8 cellular contexts compared by ENCODE assay signal in the genomic region with DNA sequence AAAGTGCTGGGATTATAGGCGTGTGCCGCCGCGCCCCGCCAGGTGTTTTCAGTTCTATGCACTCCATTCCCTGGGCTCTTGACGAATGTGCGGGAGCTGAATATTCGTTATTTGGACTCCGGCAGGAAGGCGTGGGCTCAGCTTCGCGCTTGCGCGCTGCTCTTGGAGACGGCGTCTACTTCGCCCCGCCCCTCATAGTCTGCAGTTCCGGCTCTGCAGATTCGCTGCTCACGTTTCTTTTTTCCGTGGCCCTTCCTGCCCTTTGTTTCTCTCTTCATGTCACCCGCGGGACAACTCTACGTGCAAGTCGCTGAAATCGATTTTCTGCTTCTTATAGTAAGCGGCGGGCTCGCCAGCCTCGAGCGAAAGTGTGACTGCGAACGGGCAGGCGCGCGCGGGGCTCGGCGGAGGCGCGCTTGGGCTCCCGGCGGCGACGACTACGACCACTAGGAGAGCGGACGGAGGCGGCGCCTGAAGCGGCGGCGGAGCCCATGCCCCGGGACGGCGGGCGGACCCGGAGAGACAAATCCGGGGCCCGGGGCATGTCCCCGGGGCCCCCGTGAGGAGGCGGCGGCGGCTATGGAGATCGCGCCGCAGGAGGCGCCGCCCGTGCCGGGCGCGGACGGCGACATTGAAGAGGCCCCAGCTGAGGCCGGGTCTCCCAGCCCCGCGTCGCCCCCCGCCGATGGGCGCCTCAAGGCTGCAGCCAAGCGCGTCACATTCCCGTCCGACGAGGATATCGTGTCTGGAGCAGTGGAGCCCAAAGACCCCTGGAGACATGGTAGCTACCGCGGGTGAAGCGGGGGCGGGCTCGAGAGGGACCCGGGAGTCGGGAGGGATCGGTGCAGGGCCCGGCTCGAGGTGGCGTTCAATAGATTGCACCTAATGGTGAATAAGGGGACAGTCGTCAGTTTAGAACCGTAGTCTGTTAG. TPM values are rescaled to one million over a fixed set of nuclear protein-coding genes. Genes with fewer than 3 reads are reported as not detected.
DNase-seq lines count a peak whose midpoint lies in the region; ATAC-seq and TF ChIP-seq lines count a peak whose summit lies in the region.

A gene with protein sequence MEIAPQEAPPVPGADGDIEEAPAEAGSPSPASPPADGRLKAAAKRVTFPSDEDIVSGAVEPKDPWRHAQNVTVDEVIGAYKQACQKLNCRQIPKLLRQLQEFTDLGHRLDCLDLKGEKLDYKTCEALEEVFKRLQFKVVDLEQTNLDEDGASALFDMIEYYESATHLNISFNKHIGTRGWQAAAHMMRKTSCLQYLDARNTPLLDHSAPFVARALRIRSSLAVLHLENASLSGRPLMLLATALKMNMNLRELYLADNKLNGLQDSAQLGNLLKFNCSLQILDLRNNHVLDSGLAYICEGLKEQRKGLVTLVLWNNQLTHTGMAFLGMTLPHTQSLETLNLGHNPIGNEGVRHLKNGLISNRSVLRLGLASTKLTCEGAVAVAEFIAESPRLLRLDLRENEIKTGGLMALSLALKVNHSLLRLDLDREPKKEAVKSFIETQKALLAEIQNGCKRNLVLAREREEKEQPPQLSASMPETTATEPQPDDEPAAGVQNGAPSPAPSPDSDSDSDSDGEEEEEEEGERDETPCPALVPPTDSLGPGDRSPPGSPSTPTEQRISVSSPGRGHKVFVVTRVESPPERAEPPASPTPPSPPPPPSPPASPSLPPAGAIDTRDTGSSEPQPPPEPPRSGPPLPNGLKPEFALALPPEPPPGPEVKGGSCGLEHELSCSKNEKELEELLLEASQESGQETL (plus strand): TSS at position 433 of the 932 bp plus-strand sequence. CDS start 147 bp downstream, at position 580.

- H2BK120ac ChIP-seq in mesenchymal stem cell (ENCODE audit: low read depth, low read length): peak within 1 kb of the TSS; percentile 69

- POLR2A ChIA-PET in CD8-positive, alpha-beta T cell (lab: Charles Lee): interaction anchor here (0.7 to 2.8 kb wide), 11 partner anchors 9 to 85 kb away, joined by 3 to 26 read pairs (median 8); a partner anchor contains a TSS

- peaks cover 67% of the 10 kb centered on the region for H3K4me1 Mint-ChIP-seq in CD8-positive, alpha-beta T cell (ENCODE audit: low read depth)

- H3K23ac ChIP-seq in mesenchymal stem cell (ENCODE audit: low read length in 2 of 2): peak within 1 kb of the TSS in 1 of 2 experiments; percentile 14

- no peaks in the 10 kb centered on the region for H3K27me3 Mint-ChIP-seq in CD8-positive, alpha-beta T cell (ENCODE audit: low read depth)

- peak within 1 kb of the TSS in 1 of 2 experiments; percentile 73 for H2BK12ac ChIP-seq in mesenchymal stem cell (ENCODE audit: low read length in 2 of 2)

- peak within 1 kb of the TSS; percentile 79 for H3K4me2 ChIP-seq in mesenchymal stem cell (ENCODE audit: low read length, poor library complexity, severe bottlenecking)

- H3K4ac ChIP-seq in mesenchymal stem cell (ENCODE audit: low read depth in 1 of 2, low read length in 2 of 2): peak within 1 kb of the TSS; percentile 59 to 86

- no peaks in the 10 kb centered on the region for H3K9me3 Mint-ChIP-seq in CD8-positive, alpha-beta T cell

- intact Hi-C loops in CD8-positive, alpha-beta T cell (cut with DNase I, micrococcal nuclease): loop anchor here (1.0 to 5.0 kb wide), 10 partner anchors 14 to 312 kb away; a partner anchor contains a TSS

- CTCF ChIA-PET in CD8-positive, alpha-beta T cell (lab: Charles Lee): interaction anchor here (0.8 to 2.0 kb wide), 5 partner anchors 25 to 74 kb away, joined by 3 to 6 read pairs (median 3); no protein-coding TSS in a partner anchor

- H3K36me3 Mint-ChIP-seq in CD8-positive, alpha-beta T cell: peaks cover 20% of the 10 kb centered on the region

- peak within 1 kb of the TSS; percentile 92 for H3K9ac ChIP-seq in HUES48 (ENCODE audit: low read depth, low read length)
- peak within 1 kb of the TSS; percentile 86 for H3K9ac ChIP-seq in NT2/D1 (ENCODE audit: insufficient read length, low read depth)
- H3K9ac ChIP-seq in endocrine pancreas (ENCODE audit: control insufficient read depth, insufficient read depth, low read length): peak within 1 kb of the TSS; percentile 97
- H3K9ac ChIP-seq in mesenchymal stem cell (ENCODE audit: low read length): peak within 1 kb of the TSS; percentile 99

- peak within 1 kb of the TSS; percentile 97 for H3K27ac Mint-ChIP-seq in CD8-positive, alpha-beta T cell

- H3K27me3 ChIP-seq in CD8-positive, alpha-beta T cell (ENCODE audit: insufficient read depth, low read length): no peaks in the 10 kb centered on the region
- no peaks in the 10 kb centered on the region for H3K27me3 ChIP-seq in HUES48 (ENCODE audit: control insufficient read depth, insufficient read depth, low read length)
- no peaks in the 10 kb centered on the region for H3K27me3 ChIP-seq in NT2/D1 (ENCODE audit: insufficient read depth, insufficient read length)
- no peaks in the 10 kb centered on the region for H3K27me3 ChIP-seq in endocrine pancreas (ENCODE audit: control insufficient read depth, insufficient read depth, low read length)
- H3K27me3 ChIP-seq in mesenchymal stem cell (ENCODE audit: control insufficient read depth in 1 of 2, insufficient read depth in 1 of 2, low read length in 2 of 2): no peaks in the 10 kb centered on the region

- peak within 1 kb of the TSS; percentile 85 for H2BK5ac ChIP-seq in mesenchymal stem cell (ENCODE audit: low read depth, low read length, poor library complexity, severe bottlenecking)

- H3K4me3 ChIP-seq in CD8-positive, alpha-beta T cell (ENCODE audit: low read depth, low read length): peak within 1 kb of the TSS; percentile 64
- H3K4me3 ChIP-seq in HUES48 (ENCODE audit: low read depth, low read length) (peak within 1 kb of the TSS; percentile 80), NT2/D1 (ENCODE audit: insufficient read length, low read depth) (peak within 1 kb of the TSS; percentile 92), endocrine pancreas (ENCODE audit: control insufficient read depth, insufficient read depth, low read length) (peak within 1 kb of the TSS; percentile 90), mesenchymal stem cell (ENCODE audit: insufficient read depth in 1 of 2, low read depth in 1 of 2, low read length in 2 of 2) (peak within 1 kb of the TSS; percentile 96 to 98)

- H2BK15ac ChIP-seq in mesenchymal stem cell (ENCODE audit: low read depth, poor library complexity, severe bottlenecking): peak within 1 kb of the TSS; percentile 26

- H3K9me3 ChIP-seq in CD8-positive, alpha-beta T cell (ENCODE audit: low read length): no peaks in the 10 kb centered on the region
- H3K9me3 ChIP-seq in HUES48 (ENCODE audit: control insufficient read depth, insufficient read depth, low read length) (no peaks in the 10 kb centered on the region), NT2/D1 (ENCODE audit: insufficient read depth, low read length) (no peaks in the 10 kb centered on the region), endocrine pancreas (ENCODE audit: control insufficient read depth, low read length) (no peaks in the 10 kb centered on the region), mesenchymal stem cell (ENCODE audit: control insufficient read depth, low read length) (no peaks in the 10 kb centered on the region)

- ATAC-seq in CD8-positive, alpha-beta T cell: peak; percentile 76

- WGBS in mesenchymal stem cell: under 1% methylated on average over 101 of the region's 103 CpGs

- TF ChIP-seq CTCF in CD8-positive, alpha-beta T cell (IDR thresholded peaks at IDR 0.05): peak; percentile 43
- no peak for TF ChIP-seq CTCF in GM20000 (IDR thresholded peaks at IDR 0.05; ENCODE audit: extremely low read depth, missing control alignments)

- DNase-seq in CD8-positive, alpha-beta T cell: peak; percentile 76 to 95 (median 90)
- DNase-seq in GM20000 (ENCODE audit: low spot score) (peak; percentile 96), NT2/D1 (ENCODE audit: low read depth, low spot score) (peak; percentile 90), mesenchymal stem cell (peak; percentile 97)
- DNase-seq in activated CD8-positive, alpha-beta memory T cell treated with anti-CD3 and anti-CD28 coated beads for 48 hours (ENCODE audit: low read depth in 2 of 3, low spot score in 2 of 3): peak; percentile 61 to 78 (median 76)
- DNase-seq in stimulated activated CD8-positive, alpha-beta memory T cell treated with anti-CD3 and anti-CD28 coated beads, Interleukin-12 subunit alpha, Interleukin-12 subunit beta, amount 100 ng/mL, for 24 hours (ENCODE audit: extremely low read depth): peak; percentile 84

- H2AFZ ChIP-seq in mesenchymal stem cell (ENCODE audit: low read depth, low read length): peak within 1 kb of the TSS; percentile 37

- H4K91ac ChIP-seq in mesenchymal stem cell (ENCODE audit: low read length): no peak within 1 kb of the TSS

- peaks cover 7% of the 10 kb centered on the region for H3K36me3 ChIP-seq in CD8-positive, alpha-beta T cell (ENCODE audit: insufficient read depth, low read length)
- H3K36me3 ChIP-seq in HUES48 (ENCODE audit: control insufficient read depth, insufficient read depth, low read length): peaks cover 22% of the 10 kb centered on the region
- H3K36me3 ChIP-seq in NT2/D1 (ENCODE audit: insufficient read depth, insufficient read length, low read length): peaks cover 34% of the 10 kb centered on the region
- H3K36me3 ChIP-seq in endocrine pancreas (ENCODE audit: control insufficient read depth, insufficient read depth, low read length): no peaks in the 10 kb centered on the region
- peaks cover 23 to 26% of the 10 kb centered on the region in 2 experiments for H3K36me3 ChIP-seq in mesenchymal stem cell (ENCODE audit: control insufficient read depth in 1 of 2, insufficient read depth in 2 of 2, low read depth in 1 of 2, low read length in 2 of 2)

- H3K27ac ChIP-seq in CD8-positive, alpha-beta T cell (ENCODE audit: low read depth, low read length): peak within 1 kb of the TSS; percentile 84
- H3K27ac ChIP-seq in HUES48 (ENCODE audit: low read depth, low read length): peak within 1 kb of the TSS; percentile 98
- H3K27ac ChIP-seq in mesenchymal stem cell (ENCODE audit: low read length, poor library complexity, severe bottlenecking): peak within 1 kb of the TSS; percentile 96

- peak within 1 kb of the TSS; percentile 35 for H2AK5ac ChIP-seq in mesenchymal stem cell (ENCODE audit: low read length, severe bottlenecking)

- H3K18ac ChIP-seq in mesenchymal stem cell (ENCODE audit: low read depth in 1 of 2, low read length in 2 of 2): peak within 1 kb of the TSS; percentile 91 to 95

- H3K4me3 Mint-ChIP-seq in CD8-positive, alpha-beta T cell: peak within 1 kb of the TSS; percentile 93

- peaks cover 6% of the 10 kb centered on the region for H3K79me1 ChIP-seq in mesenchymal stem cell (replicated peaks; ENCODE audit: low read length, poor library complexity, severe bottlenecking)

- H4K8ac ChIP-seq in mesenchymal stem cell (ENCODE audit: low read length): peak within 1 kb of the TSS; percentile 88

- peaks cover 51% of the 10 kb centered on the region for H3K4me1 ChIP-seq in CD8-positive, alpha-beta T cell (ENCODE audit: insufficient read depth, low read length)
- H3K4me1 ChIP-seq in HUES48 (ENCODE audit: control insufficient read depth, insufficient read depth, low read length) (peaks cover 10% of the 10 kb centered on the region), NT2/D1 (ENCODE audit: insufficient read depth, insufficient read length) (peaks cover 18% of the 10 kb centered on the region), endocrine pancreas (ENCODE audit: control insufficient read depth, insufficient read depth, low read length) (no peaks in the 10 kb centered on the region), mesenchymal stem cell (ENCODE audit: control insufficient read depth, insufficient read depth, low read depth, low read length) (peaks cover 31% of the 10 kb centered on the region)

- peak within 1 kb of the TSS in 1 of 2 experiments; percentile 95 for H3K14ac ChIP-seq in mesenchymal stem cell (ENCODE audit: low read length in 2 of 2)

RNA-seq across cellular contexts. Expression of the gene that starts here (rescaled TPM):
- total RNA-seq in CD8-positive, alpha-beta T cell: 10 to 100 TPM; 19.3 to 19.9 TPM
- polyA plus RNA-seq in mesenchymal stem cell (2013, experiment 1 of 2): 20.4 TPM
- 21.8 TPM for polyA plus RNA-seq in mesenchymal stem cell (2013, experiment 2 of 2)

Comparison
In these comparisons a context has a peak if more than half of its experiments do, and no peak if none do; other contexts are left out.
1. Peak in every context shown above with its lines: DNase-seq, ATAC-seq, H3K4me3 ChIP-seq and H3K27ac ChIP-seq.